8 cellular contexts compared by ENCODE assay signal in the genomic region with DNA sequence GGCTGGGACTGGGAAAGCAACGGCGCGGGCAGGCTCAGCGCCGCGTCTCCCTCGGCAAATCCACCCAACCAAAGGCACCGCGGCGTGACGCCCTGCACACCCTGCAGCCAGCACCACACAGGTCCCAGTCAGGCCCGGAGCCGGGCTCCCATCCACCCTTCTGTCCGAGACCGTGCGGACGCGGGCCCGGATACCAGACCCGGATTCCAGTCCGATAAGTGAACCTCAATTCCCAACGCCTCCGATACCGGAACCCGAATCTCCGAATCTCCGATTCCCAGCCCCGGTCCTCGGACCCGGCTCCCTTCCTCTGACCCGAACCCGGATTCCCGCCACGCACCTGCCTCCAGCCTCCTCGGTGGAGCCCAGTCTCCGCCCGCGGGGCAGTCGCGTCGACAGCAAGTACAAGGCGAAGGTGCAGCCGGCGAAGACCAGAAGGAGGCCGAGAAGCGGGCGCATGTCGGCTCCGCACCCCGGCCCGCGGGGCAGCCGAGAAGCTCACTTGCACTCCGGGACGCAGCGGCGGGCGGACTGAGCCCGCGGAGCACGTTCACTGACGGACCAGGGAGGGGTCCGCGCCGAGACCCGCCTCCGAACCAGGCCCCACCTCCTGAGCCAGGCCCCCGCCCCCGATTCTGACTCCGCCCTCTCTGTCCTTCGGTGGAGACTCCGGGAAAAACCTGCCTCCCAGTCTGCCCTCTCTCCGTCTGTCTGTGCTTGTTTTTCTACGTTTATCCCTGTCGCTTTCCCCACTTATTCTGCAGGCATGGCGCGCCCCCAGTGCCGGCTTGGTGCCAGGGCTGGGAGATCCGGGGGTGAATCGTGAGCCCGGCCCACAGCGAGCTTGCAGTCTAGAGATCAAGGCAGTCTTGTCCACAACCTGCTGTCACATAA. TPM values are rescaled to one million over a fixed set of nuclear protein-coding genes. Genes with fewer than 3 reads are reported as not detected.
DNase-seq lines count a peak whose midpoint lies in the region; ATAC-seq and TF ChIP-seq lines count a peak whose summit lies in the region.

A gene (minus strand): TSS at position 533 of the 894 bp plus-strand sequence. CDS start 74 bp downstream, at position 459.

- H3K4me1 ChIP-seq in mononuclear cell (ENCODE audit: insufficient read depth, low read length): peaks cover 21% of the 10 kb centered on the region

- H3K9me3 ChIP-seq in mononuclear cell (ENCODE audit: low read depth, low read length): no peaks in the 10 kb centered on the region

- DNase-seq in DMS114 treated with DMSO at 0.1 percent for 48 hours (lab: John Stamatoyannopoulos, UW; ENCODE audit: unreplicated experiment) (peak; percentile 77), HuH-7.5 (ENCODE audit: low spot score) (peak; percentile 76), OCI-M1 (lab: John Stamatoyannopoulos, UW) (peak; percentile 89), activated T-cell treated with anti-CD3 and anti-CD28 coated beads for 24 hours (ENCODE audit: low read depth) (peak; percentile 85), epithelial cell of esophagus (ENCODE audit: low read depth) (peak; percentile 94)
- DNase-seq in stimulated activated CD8-positive, alpha-beta memory T cell treated with anti-CD3 and anti-CD28 coated beads, Interleukin-2, amount 100 ng/mL, for 48 hours (ENCODE audit: low read depth in 2 of 2): peak; percentile 88

- no peak for TF ChIP-seq CTCF in epithelial cell of esophagus (IDR thresholded peaks at IDR 0.05; ENCODE audit: insufficient read depth, low read depth, low read length, missing control alignments)

- H3K4me3 ChIP-seq in epithelial cell of esophagus (ENCODE audit: low read length) (peak within 1 kb of the TSS; percentile 94), mononuclear cell (ENCODE audit: low read length) (peak within 1 kb of the TSS; percentile 95)

- no peaks in the 10 kb centered on the region for H3K27me3 ChIP-seq in mononuclear cell (ENCODE audit: insufficient read depth, low read length)

- peak; percentile 95 for ATAC-seq in GM21528 (IDR thresholded peaks at IDR 0.05; ENCODE audit: low FRiP score, unreplicated experiment)

RNA-seq across cellular contexts. Expression of the gene that starts here (rescaled TPM):
- 16.8 TPM for total RNA-seq in mononuclear cell

Comparison
In these comparisons a context has a peak if more than half of its experiments do, and no peak if none do; other contexts are left out.
1. Peak in every context shown above with its lines: DNase-seq, ATAC-seq and H3K4me3 ChIP-seq.